ENCODE assay signal across 17 cellular contexts in genomic region chr20:52290602-52291001, GRCh38.
DNase-seq lines count a peak whose midpoint lies in the region; ATAC-seq and TF ChIP-seq lines count a peak whose summit lies in the region.
"Had no signal": no experiment of that assay in that cellular context is flagged by ENCODE, and none has a peak within 500 bp of the region (broad histone marks: within the 10 kb centered on the region; RNA-seq: fewer than 3 reads in every experiment).

No MANE protein-coding gene starts in this region.

- H3K79me2 ChIP-seq in neural cell (replicated peaks; ENCODE audit: insufficient read depth, low read length), result no peaks in the 10 kb centered on the region

- H3K9me3 Mint-ChIP-seq in brain, result peaks cover 0 to 3% (median 0%) of the 10 kb centered on the region in 5 experiments

- H3K4me2 ChIP-seq in BLaER1, result peak overlapping the region; percentile 65
- no peak overlapping the region for H3K4me2 ChIP-seq in neural cell (ENCODE audit: low read length)

- H3K9me3 ChIP-seq in BLaER1 (peaks cover 4% of the 10 kb centered on the region; the same call in 1 of the 2 replicates), neural cell (ENCODE audit: low read length) (no peaks in the 10 kb centered on the region)
- H3K9me3 ChIP-seq: Caco-2 had no signal

- peak; percentile 15 for DNase-seq in OCI-M1 (lab: John Stamatoyannopoulos, UW)
- DNase-seq in activated CD8-positive, alpha-beta memory T cell treated with anti-CD3 and anti-CD28 coated beads, Interleukin-2, amount 50 U/mL, for 4 hours, result no peak
- no peak for DNase-seq in NCI-H187 treated with DMSO at 0.1 percent for 48 hours (lab: John Stamatoyannopoulos, UW)
- no peak for DNase-seq in SW 1271 (lab: John Stamatoyannopoulos, UW)
- DNase-seq: Caco-2; CD4-positive, alpha-beta memory T cell; DMS 273 treated with DMSO at 0.1 percent for 48 hours; MG63; NCI-H1417 treated with DMSO at 0.1 percent for 48 hours; NCI-H187; NCI-H510A treated with DMSO at 0.1 percent for 48 hours; NCI-H774; Right ventricle myocardium superior had no signal

- no peak overlapping the region for H3K9ac ChIP-seq in BLaER1
- peak overlapping the region; percentile 31 for H3K9ac ChIP-seq in neural cell (ENCODE audit: low read length)

- H4K20me1 ChIP-seq in BLaER1 (no peaks in the 10 kb centered on the region), neural cell (ENCODE audit: insufficient read depth) (no peaks in the 10 kb centered on the region)

- TF ChIP-seq RAD21 in neural cell (conservative IDR thresholded peaks at IDR 0.05), result no peak

- H3K27ac ChIP-seq in BLaER1, result 0 out of 2 replicates have a peak overlapping the region, but pooled peaks have one; percentile 38
- H3K27ac ChIP-seq in neural cell (ENCODE audit: low read length), result peak overlapping the region; percentile 57

- no peaks in the 10 kb centered on the region for H3K9me2 ChIP-seq in neural cell (ENCODE audit: insufficient read depth, low read length)

- peak overlapping the region in 3 of 5 experiments; percentile 14 to 95 (median 94) for H3K27ac Mint-ChIP-seq in brain
- H3K27ac Mint-ChIP-seq: CD4-positive, alpha-beta memory T cell had no signal

- peak overlapping the region; percentile 3 to 70 (median 18) for H3K4me3 Mint-ChIP-seq in brain
- H3K4me3 Mint-ChIP-seq: CD4-positive, alpha-beta memory T cell had no signal

- TF ChIP-seq CTCF in brain (conservative IDR thresholded peaks at IDR 0.05), result no peak
- no peak for TF ChIP-seq CTCF in neural cell (IDR thresholded peaks at IDR 0.05; ENCODE audit: poor library complexity, severe bottlenecking)

- no peak for TF ChIP-seq EP300 in neural cell (conservative IDR thresholded peaks at IDR 0.05; ENCODE audit: poor library complexity, severe bottlenecking)

- H3K27me3 ChIP-seq in BLaER1, result no peaks in the 10 kb centered on the region
- no peaks in the 10 kb centered on the region for H3K27me3 ChIP-seq in neural cell (ENCODE audit: insufficient read depth, low read depth, low read length)

- no peaks in the 10 kb centered on the region for H3K36me3 ChIP-seq in BLaER1
- no peaks in the 10 kb centered on the region for H3K36me3 ChIP-seq in neural cell (ENCODE audit: insufficient read depth, low read length)
- H3K36me3 ChIP-seq: MG63 had no signal

- peaks cover 23% of the 10 kb centered on the region for H3K4me1 Mint-ChIP-seq in brain

- H3K27me3 Mint-ChIP-seq in brain, result peaks cover 2% of the 10 kb centered on the region

- no peak for ATAC-seq in GM18517 (IDR thresholded peaks at IDR 0.05; ENCODE audit: unreplicated experiment)

- H3K4me3 ChIP-seq in BLaER1 (no peak overlapping the region), neural cell (ENCODE audit: low read length) (peak overlapping the region; percentile 19)
- H3K4me3 ChIP-seq: MG63 had no signal

- H3F3A ChIP-seq in neural cell (ENCODE audit: insufficient read depth, low read length, poor library complexity, severe bottlenecking), result peaks cover 3% of the 10 kb centered on the region

- H3K4me1 ChIP-seq in BLaER1, result peaks cover 29% of the 10 kb centered on the region
- H3K4me1 ChIP-seq: Caco-2 had no signal

- peak overlapping the region; percentile 18 for H2AFZ ChIP-seq in neural cell (ENCODE audit: low read depth, low read length)

- H3K36me3 Mint-ChIP-seq in brain, result no peaks in the 10 kb centered on the region

TF ChIP-seq in neural cell, 6 proteins besides CTCF, POLR2A, EP300 and RAD21:
- TF ChIP-seq EZH2 (IDR thresholded peaks at IDR 0.05; ENCODE audit: borderline replicate concordance, insufficient read depth, low read length, poor library complexity, severe bottlenecking), result no peak
- TF ChIP-seq SMC3 (conservative IDR thresholded peaks at IDR 0.05; ENCODE audit: poor library complexity), result no peak
- no peak for TF ChIP-seq REST (IDR thresholded peaks at IDR 0.05; ENCODE audit: borderline replicate concordance)
- TF ChIP-seq TAF1 (IDR thresholded peaks at IDR 0.05; ENCODE audit: low read depth), result no peak
- no peak for TF ChIP-seq POLR2AphosphoS5 (IDR thresholded peaks at IDR 0.05)
- no peak for TF ChIP-seq MXI1 (conservative IDR thresholded peaks at IDR 0.05; ENCODE audit: poor library complexity, severe bottlenecking)
